Comparison of ENCODE assay signal across 1 cellular context in the genomic region with DNA sequence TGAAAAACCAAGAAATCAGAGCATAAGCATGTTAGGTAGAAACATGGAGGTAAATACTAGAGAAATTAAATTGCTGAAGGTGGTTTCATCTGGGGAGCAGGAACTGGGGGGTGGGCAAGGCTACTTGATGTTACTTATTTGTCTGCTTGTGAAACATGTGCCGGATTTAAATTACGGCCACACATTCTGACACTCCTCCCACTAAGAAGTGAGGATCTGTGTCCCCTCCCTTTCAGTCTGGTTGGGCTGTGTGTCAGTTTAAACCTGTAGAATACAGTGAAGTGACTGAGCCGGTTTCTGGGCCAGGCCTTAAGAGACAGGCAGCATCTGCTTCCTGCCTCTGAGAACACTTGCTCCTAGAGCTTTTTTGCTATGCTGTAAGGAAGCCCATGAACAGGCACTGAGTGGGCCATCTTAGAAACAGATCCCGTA.
TF ChIP-seq lines count a peak whose summit lies in the region.

No MANE protein-coding gene starts in this region.

TF ChIP-seq in K562, 482 proteins besides CTCF, POLR2A, EP300 and RAD21 (continued from another document):
- TF ChIP-seq, protein P1, sequence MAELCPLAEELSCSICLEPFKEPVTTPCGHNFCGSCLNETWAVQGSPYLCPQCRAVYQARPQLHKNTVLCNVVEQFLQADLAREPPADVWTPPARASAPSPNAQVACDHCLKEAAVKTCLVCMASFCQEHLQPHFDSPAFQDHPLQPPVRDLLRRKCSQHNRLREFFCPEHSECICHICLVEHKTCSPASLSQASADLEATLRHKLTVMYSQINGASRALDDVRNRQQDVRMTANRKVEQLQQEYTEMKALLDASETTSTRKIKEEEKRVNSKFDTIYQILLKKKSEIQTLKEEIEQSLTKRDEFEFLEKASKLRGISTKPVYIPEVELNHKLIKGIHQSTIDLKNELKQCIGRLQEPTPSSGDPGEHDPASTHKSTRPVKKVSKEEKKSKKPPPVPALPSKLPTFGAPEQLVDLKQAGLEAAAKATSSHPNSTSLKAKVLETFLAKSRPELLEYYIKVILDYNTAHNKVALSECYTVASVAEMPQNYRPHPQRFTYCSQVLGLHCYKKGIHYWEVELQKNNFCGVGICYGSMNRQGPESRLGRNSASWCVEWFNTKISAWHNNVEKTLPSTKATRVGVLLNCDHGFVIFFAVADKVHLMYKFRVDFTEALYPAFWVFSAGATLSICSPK (IDR thresholded peaks at IDR 0.05; ENCODE audit: borderline replicate concordance): no peak
- TF ChIP-seq, protein P2, sequence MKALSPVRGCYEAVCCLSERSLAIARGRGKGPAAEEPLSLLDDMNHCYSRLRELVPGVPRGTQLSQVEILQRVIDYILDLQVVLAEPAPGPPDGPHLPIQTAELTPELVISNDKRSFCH (CRISPR knock-in tag; IDR thresholded peaks at IDR 0.05): no peak
- TF ChIP-seq, protein P2 (tag; IDR thresholded peaks at IDR 0.05): no peak
- TF ChIP-seq NR4A1 (CRISPR knock-in tag; IDR thresholded peaks at IDR 0.05) (no peak), NR4A1 (tag; IDR thresholded peaks at IDR 0.05) (no peak), TOE1 (IDR thresholded peaks at IDR 0.05; ENCODE audit: borderline replicate concordance) (no peak), TOE1 (CRISPR knock-in tag; IDR thresholded peaks at IDR 0.05; ENCODE audit: borderline replicate concordance, low read depth) (no peak), MECOM (CRISPR knock-in tag; IDR thresholded peaks at IDR 0.05) (no peak), HMG20A (CRISPR knock-in tag; conservative IDR thresholded peaks at IDR 0.05) (no peak), DIDO1 (tag; IDR thresholded peaks at IDR 0.05; ENCODE audit: low read depth) (no peak), SREBF2 (CRISPR knock-in tag; IDR thresholded peaks at IDR 0.05) (no peak), HNRNPH1 (optimal IDR thresholded peaks at IDR 0.05; ENCODE audit: low read depth, low read length) (no peak), POLR2B (IDR thresholded peaks at IDR 0.05; ENCODE audit: low read depth, partially characterized antibody) (peak; percentile 38), RBFOX2 (IDR thresholded peaks at IDR 0.05; ENCODE audit: low read depth, low read length) (peak; percentile 34), HNRNPL (IDR thresholded peaks at IDR 0.05; ENCODE audit: low read depth, low read length) (no peak)
- TF ChIP-seq, protein P3, sequence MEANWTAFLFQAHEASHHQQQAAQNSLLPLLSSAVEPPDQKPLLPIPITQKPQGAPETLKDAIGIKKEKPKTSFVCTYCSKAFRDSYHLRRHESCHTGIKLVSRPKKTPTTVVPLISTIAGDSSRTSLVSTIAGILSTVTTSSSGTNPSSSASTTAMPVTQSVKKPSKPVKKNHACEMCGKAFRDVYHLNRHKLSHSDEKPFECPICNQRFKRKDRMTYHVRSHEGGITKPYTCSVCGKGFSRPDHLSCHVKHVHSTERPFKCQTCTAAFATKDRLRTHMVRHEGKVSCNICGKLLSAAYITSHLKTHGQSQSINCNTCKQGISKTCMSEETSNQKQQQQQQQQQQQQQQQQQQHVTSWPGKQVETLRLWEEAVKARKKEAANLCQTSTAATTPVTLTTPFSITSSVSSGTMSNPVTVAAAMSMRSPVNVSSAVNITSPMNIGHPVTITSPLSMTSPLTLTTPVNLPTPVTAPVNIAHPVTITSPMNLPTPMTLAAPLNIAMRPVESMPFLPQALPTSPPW (CRISPR knock-in tag; IDR thresholded peaks at IDR 0.05): 0 out of 2 replicates have a peak, but pooled peaks have one; percentile 6
